Comparison of ENCODE assay signal across 9 cellular contexts in genomic region chr17:74325743-74326379, GRCh38. TPM values are rescaled to one million over a fixed set of nuclear protein-coding genes. Genes with fewer than 3 reads are reported as not detected.
DNase-seq lines count a peak whose midpoint lies in the region; ATAC-seq and TF ChIP-seq lines count a peak whose summit lies in the region.
"Had no signal": no experiment of that assay in that cellular context is flagged by ENCODE, and none has a peak within 500 bp of the region (broad histone marks: within the 10 kb centered on the region; RNA-seq: fewer than 3 reads in every experiment).

Gene KIF19, plus strand, starts transcription at chr17:74326226. Its CDS starts 124 bp downstream, at chr17:74326350.

- H2AFZ ChIP-seq in neural cell (ENCODE audit: low read depth, low read length): no peak within 1 kb of the TSS

- H3K9me3 Mint-ChIP-seq in CD8-positive, alpha-beta memory T cell: no peaks in the 10 kb centered on the region
- H3K9me3 Mint-ChIP-seq in activated CD4-positive, alpha-beta memory T cell treated with anti-CD3 and anti-CD28 coated beads for 36 hours: no peaks in the 10 kb centered on the region
- H3K9me3 Mint-ChIP-seq in stimulated activated naive CD8-positive, alpha-beta T cell treated with anti-CD3 and anti-CD28 coated beads, Interleukin-15, Interleukin-2, amounts not matched to agents 100 ng/mL and 50 ng/mL, for 24 hours: no peaks in the 10 kb centered on the region

- peak in 4 of 5 donors; percentile 42 to 64 (median 53) for DNase-seq in CD8-positive, alpha-beta memory T cell
- peak; percentile 72 for DNase-seq in activated CD4-positive, alpha-beta memory T cell treated with anti-CD3 and anti-CD28 coated beads for 36 hours
- DNase-seq in erythroblast (lab: John Stamatoyannopoulos, UW): peak; percentile 29 to 39
- no peak for DNase-seq in cerebellar nuclear complex (lab: John Stamatoyannopoulos, UW)

- peaks cover 24% of the 10 kb centered on the region for H3K4me1 ChIP-seq in CD8-positive, alpha-beta memory T cell (ENCODE audit: insufficient read depth, low read length)

- no peak for TF ChIP-seq RAD21 in neural cell (conservative IDR thresholded peaks at IDR 0.05)

- peak within 1 kb of the TSS; percentile 64 to 86 (median 68) for H3K4me3 Mint-ChIP-seq in CD8-positive, alpha-beta memory T cell
- peak within 1 kb of the TSS; percentile 24 for H3K4me3 Mint-ChIP-seq in activated CD4-positive, alpha-beta memory T cell treated with anti-CD3 and anti-CD28 coated beads for 36 hours
- peak within 1 kb of the TSS; percentile 39 for H3K4me3 Mint-ChIP-seq in stimulated activated naive CD8-positive, alpha-beta T cell treated with anti-CD3 and anti-CD28 coated beads, Interleukin-15, Interleukin-2, amounts not matched to agents 100 ng/mL and 50 ng/mL, for 24 hours

- no peak for TF ChIP-seq CTCF in neural cell (IDR thresholded peaks at IDR 0.05; ENCODE audit: poor library complexity, severe bottlenecking)

- H3K9ac ChIP-seq in neural cell (ENCODE audit: low read length): no peak within 1 kb of the TSS

- H3K9me2 ChIP-seq in neural cell (ENCODE audit: insufficient read depth, low read length): no peaks in the 10 kb centered on the region

- TF ChIP-seq EP300 in neural cell (conservative IDR thresholded peaks at IDR 0.05; ENCODE audit: poor library complexity, severe bottlenecking): no peak

- H3K4me2 ChIP-seq in neural cell (ENCODE audit: low read length): no peak within 1 kb of the TSS

- intact Hi-C loops in activated CD4-positive, alpha-beta memory T cell treated with anti-CD3 and anti-CD28 coated beads for 36 hours (cut with micrococcal nuclease): loop anchor here (2.0 kb wide), 1 partner anchor 25 kb away; no protein-coding TSS in a partner anchor

- peaks cover 0 to 4% of the 10 kb centered on the region in 2 donors for H3K27me3 Mint-ChIP-seq in CD8-positive, alpha-beta memory T cell
- peaks cover 2% of the 10 kb centered on the region for H3K27me3 Mint-ChIP-seq in activated CD4-positive, alpha-beta memory T cell treated with anti-CD3 and anti-CD28 coated beads for 36 hours
- peaks cover 32% of the 10 kb centered on the region for H3K27me3 Mint-ChIP-seq in stimulated activated naive CD8-positive, alpha-beta T cell treated with anti-CD3 and anti-CD28 coated beads, Interleukin-15, Interleukin-2, amounts not matched to agents 100 ng/mL and 50 ng/mL, for 24 hours

- no peaks in the 10 kb centered on the region for H3K36me3 ChIP-seq in CD8-positive, alpha-beta memory T cell (ENCODE audit: insufficient read depth, low read length)
- no peaks in the 10 kb centered on the region for H3K36me3 ChIP-seq in neural cell (ENCODE audit: insufficient read depth, low read length)

- H3K9me3 ChIP-seq in CD8-positive, alpha-beta memory T cell (ENCODE audit: low read length): no peaks in the 10 kb centered on the region
- H3K9me3 ChIP-seq in neural cell (ENCODE audit: low read length): no peaks in the 10 kb centered on the region

- no peaks in the 10 kb centered on the region for H4K20me1 ChIP-seq in neural cell (ENCODE audit: insufficient read depth)

- no peaks in the 10 kb centered on the region for H3F3A ChIP-seq in neural cell (ENCODE audit: insufficient read depth, low read length, poor library complexity, severe bottlenecking)

- POLR2A ChIA-PET in CD8-positive, alpha-beta memory T cell (lab: Charles Lee): interaction anchor here (0.6 kb wide), 1 partner anchor 20 kb away, joined by 3 read pairs; no protein-coding TSS in a partner anchor
- POLR2A ChIA-PET in activated CD4-positive, alpha-beta memory T cell treated with anti-CD3 and anti-CD28 coated beads for 36 hours (lab: Charles Lee): no interaction called here

- H3K79me2 ChIP-seq in neural cell (replicated peaks; ENCODE audit: insufficient read depth, low read length): no peaks in the 10 kb centered on the region

- peaks cover 22 to 41% (median 22%) of the 10 kb centered on the region in 3 donors for H3K4me1 Mint-ChIP-seq in CD8-positive, alpha-beta memory T cell
- H3K4me1 Mint-ChIP-seq in activated CD4-positive, alpha-beta memory T cell treated with anti-CD3 and anti-CD28 coated beads for 36 hours (ENCODE audit: low read depth): peaks cover 26% of the 10 kb centered on the region
- H3K4me1 Mint-ChIP-seq in stimulated activated naive CD8-positive, alpha-beta T cell treated with anti-CD3 and anti-CD28 coated beads, Interleukin-15, Interleukin-2, amounts not matched to agents 100 ng/mL and 50 ng/mL, for 24 hours (ENCODE audit: low read depth): peaks cover 18% of the 10 kb centered on the region

- no peak within 1 kb of the TSS for H3K27ac ChIP-seq in CD8-positive, alpha-beta memory T cell (ENCODE audit: low read depth, low read length)
- H3K27ac ChIP-seq in neural cell (ENCODE audit: low read length): no peak within 1 kb of the TSS

- CTCF ChIA-PET in CD8-positive, alpha-beta memory T cell (lab: Charles Lee): no interaction called here
- CTCF ChIA-PET in activated CD4-positive, alpha-beta memory T cell treated with anti-CD3 and anti-CD28 coated beads for 36 hours (lab: Charles Lee): no interaction called here

- H3K4me3 ChIP-seq in CD8-positive, alpha-beta memory T cell (ENCODE audit: low read length): peak within 1 kb of the TSS; percentile 37
- H3K4me3 ChIP-seq in neural cell (ENCODE audit: low read length): peak within 1 kb of the TSS; percentile 51

- ATAC-seq in HG02943 (IDR thresholded peaks at IDR 0.05; ENCODE audit: low read depth, unreplicated experiment) (peak; percentile 74), HG02981 (IDR thresholded peaks at IDR 0.05; ENCODE audit: unreplicated experiment) (no peak)

- H3K36me3 Mint-ChIP-seq in CD8-positive, alpha-beta memory T cell: no peaks in the 10 kb centered on the region
- no peaks in the 10 kb centered on the region for H3K36me3 Mint-ChIP-seq in activated CD4-positive, alpha-beta memory T cell treated with anti-CD3 and anti-CD28 coated beads for 36 hours
- no peaks in the 10 kb centered on the region for H3K36me3 Mint-ChIP-seq in stimulated activated naive CD8-positive, alpha-beta T cell treated with anti-CD3 and anti-CD28 coated beads, Interleukin-15, Interleukin-2, amounts not matched to agents 100 ng/mL and 50 ng/mL, for 24 hours (ENCODE audit: low read depth)

- no peaks in the 10 kb centered on the region for H3K27me3 ChIP-seq in CD8-positive, alpha-beta memory T cell (ENCODE audit: insufficient read depth, low read length, poor library complexity, severe bottlenecking)
- H3K27me3 ChIP-seq in neural cell (ENCODE audit: insufficient read depth, low read depth, low read length): peaks cover 34% of the 10 kb centered on the region

- peak within 1 kb of the TSS in 4 of 8 donors; percentile 10 to 89 (median 58) for H3K27ac Mint-ChIP-seq in CD8-positive, alpha-beta memory T cell
- H3K27ac Mint-ChIP-seq in activated CD4-positive, alpha-beta memory T cell treated with anti-CD3 and anti-CD28 coated beads for 36 hours: no peak within 1 kb of the TSS
- H3K27ac Mint-ChIP-seq in stimulated activated naive CD8-positive, alpha-beta T cell treated with anti-CD3 and anti-CD28 coated beads, Interleukin-15, Interleukin-2, amounts not matched to agents 100 ng/mL and 50 ng/mL, for 24 hours: no peak within 1 kb of the TSS

- no peak for TF ChIP-seq POLR2A in erythroblast (IDR thresholded peaks at IDR 0.05; ENCODE audit: low read length)

TF ChIP-seq in neural cell, 6 proteins besides CTCF, POLR2A, EP300 and RAD21:
- TF ChIP-seq EZH2 (IDR thresholded peaks at IDR 0.05; ENCODE audit: borderline replicate concordance, insufficient read depth, low read length, poor library complexity, severe bottlenecking) (no peak), POLR2AphosphoS5 (IDR thresholded peaks at IDR 0.05) (no peak), MXI1 (conservative IDR thresholded peaks at IDR 0.05; ENCODE audit: poor library complexity, severe bottlenecking) (no peak), TAF1 (IDR thresholded peaks at IDR 0.05; ENCODE audit: low read depth) (no peak), REST (IDR thresholded peaks at IDR 0.05; ENCODE audit: borderline replicate concordance) (no peak), SMC3 (conservative IDR thresholded peaks at IDR 0.05; ENCODE audit: poor library complexity) (no peak)

RNA-seq across cellular contexts. Expression of gene KIF19, which starts in this region (rescaled TPM):
- total RNA-seq in CD8-positive, alpha-beta memory T cell: under 1 TPM; 0.20 to 0.24 TPM
- polyA plus RNA-seq in CD8-positive, alpha-beta memory T cell: 3.4 TPM
- total RNA-seq in activated CD4-positive, alpha-beta memory T cell treated with anti-CD3 and anti-CD28 coated beads for 36 hours: under 1 TPM; 0.51 to 0.59 TPM
- polyA plus RNA-seq in neural cell: not detected in 2 replicates
- not detected in 2 replicates for polyA minus RNA-seq in neural cell
- total RNA-seq: epithelial cell of proximal tubule had no signal

Comparison
In these comparisons a context has a peak if more than half of its experiments do, and no peak if none do; other contexts are left out.
1. Peak in DNase-seq in activated CD4-positive, alpha-beta memory T cell treated with anti-CD3 and anti-CD28 coated beads for 36 hours; RNA of the gene not detected or under 1 TPM.
2. DNase-seq: peak in CD8-positive, alpha-beta memory T cell (4 of 5) and erythroblast (2 of 2); none in cerebellar nuclear complex (0 of 2).
3. Peak in every context shown above with its lines, with median percentiles within 50 percentile points of each other: H3K4me3 Mint-ChIP-seq.